In genomic region chr12:13179159-13180074, GRCh38 we compare ENCODE assay signal across 8 cellular contexts. TPM values are rescaled to one million over a fixed set of nuclear protein-coding genes. Genes with fewer than 3 reads are reported as not detected.
DNase-seq lines count a peak whose midpoint lies in the region; ATAC-seq lines count a peak whose summit lies in the region.

No MANE protein-coding gene starts in this region.

- ATAC-seq in HG03159 (IDR thresholded peaks at IDR 0.05; ENCODE audit: unreplicated experiment) (peak; percentile 65), HG03460 (IDR thresholded peaks at IDR 0.05; ENCODE audit: unreplicated experiment) (no peak), GM21529 (IDR thresholded peaks at IDR 0.05; ENCODE audit: unreplicated experiment) (no peak)

- DNase-seq in Daoy (ENCODE audit: low read depth), result peak; percentile 83
- DNase-seq in SK-N-DZ (ENCODE audit: low spot score), result peak; percentile 35
- DNase-seq in activated naive CD8-positive, alpha-beta T cell treated with anti-CD3 and anti-CD28 coated beads for 36 hours, result peak; percentile 67
- peak; percentile 82 for DNase-seq in iPS-NIHi11 (ENCODE audit: low spot score)
- peak in 3 of 4 experiments; percentile 17 to 59 (median 25) for DNase-seq in stimulated activated CD4-positive, alpha-beta T cell treated with anti-CD3 and anti-CD28 coated beads, Interleukin-1b, Interleukin-23, amount 100 ng/mL, for 24 hours (ENCODE audit: low read depth in 4 of 4, low spot score in 1 of 4)

- H3K4me3 Mint-ChIP-seq in activated naive CD8-positive, alpha-beta T cell treated with anti-CD3 and anti-CD28 coated beads for 36 hours, result peak overlapping the region; percentile 54

- peaks cover 24% of the 10 kb centered on the region for H3K4me1 Mint-ChIP-seq in activated naive CD8-positive, alpha-beta T cell treated with anti-CD3 and anti-CD28 coated beads for 36 hours

- no peaks in the 10 kb centered on the region for H3K36me3 Mint-ChIP-seq in activated naive CD8-positive, alpha-beta T cell treated with anti-CD3 and anti-CD28 coated beads for 36 hours

- H3K27ac Mint-ChIP-seq in activated naive CD8-positive, alpha-beta T cell treated with anti-CD3 and anti-CD28 coated beads for 36 hours, result peak overlapping the region; percentile 55

- H3K27me3 Mint-ChIP-seq in activated naive CD8-positive, alpha-beta T cell treated with anti-CD3 and anti-CD28 coated beads for 36 hours, result peaks cover 9% of the 10 kb centered on the region

- H3K9me3 Mint-ChIP-seq in activated naive CD8-positive, alpha-beta T cell treated with anti-CD3 and anti-CD28 coated beads for 36 hours, result no peaks in the 10 kb centered on the region

RNA-seq across cellular contexts. Expression of gene EMP1, which starts 17.1 kb away (rescaled TPM):
- 116 and 250 TPM in 2 replicates for total RNA-seq in Daoy (2014; rRNA removed; shearing (Covaris generic))
- polyA plus RNA-seq in SK-N-DZ (2014; cell fraction: cytosol; rRNA removed), result 0.02 TPM in 1 of 2 replicates, not detected in the other
- 0.06 TPM in 1 of 2 replicates, not detected in the other for polyA plus RNA-seq in SK-N-DZ (2014; cell fraction: nucleus; rRNA removed)
- total RNA-seq in activated naive CD8-positive, alpha-beta T cell treated with anti-CD3 and anti-CD28 coated beads for 36 hours, result 1 to 10 TPM; 3.2 to 4.4 TPM

Comparison
In these comparisons a context has a peak if more than half of its experiments do, and no peak if none do; other contexts are left out.
1. DNase-seq: peak in every context shown above with its lines; median percentile 83 in Daoy; 82 in iPS-NIHi11; 67 in activated naive CD8-positive, alpha-beta T cell treated with anti-CD3 and anti-CD28 coated beads for 36 hours; 35 in SK-N-DZ; 25 in stimulated activated CD4-positive, alpha-beta T cell treated with anti-CD3 and anti-CD28 coated beads, Interleukin-1b, Interleukin-23, amount 100 ng/mL, for 24 hours.
2. RNA of gene EMP1, which starts 17.1 kb away (total RNA-seq): 116 to 250 TPM in Daoy; 3.2 to 4.4 TPM in activated naive CD8-positive, alpha-beta T cell treated with anti-CD3 and anti-CD28 coated beads for 36 hours; every median in the first group is over 10 times any median in the second.